ENCODE assay signal across 9 cellular contexts in genomic region chr14:64806202-64806861, GRCh38.
DNase-seq lines count a peak whose midpoint lies in the region; ATAC-seq and TF ChIP-seq lines count a peak whose summit lies in the region.
"Had no signal": no experiment of that assay in that cellular context is flagged by ENCODE, and none has a peak within 500 bp of the region (broad histone marks: within the 10 kb centered on the region; RNA-seq: fewer than 3 reads in every experiment).

No MANE protein-coding gene starts in this region.

- no peak overlapping the region for H3K4me3 ChIP-seq in astrocyte of the cerebellum (ENCODE audit: low read depth, low read length)

- DNase-seq in 8988T, result peak; percentile 67
- DNase-seq in HT1080 (ENCODE audit: low read depth), result peak; percentile 97
- DNase-seq in astrocyte of the cerebellum (ENCODE audit: low read depth), result peak; percentile 78
- DNase-seq in kidney tubule cell (ENCODE audit: low spot score), result peak; percentile 93
- DNase-seq in central memory CD4-positive, alpha-beta T cell, result no peak
- DNase-seq in stimulated activated CD4-positive, alpha-beta T cell treated with anti-CD3 and anti-CD28 coated beads, Interleukin-2, amount 100 ng/mL, for 48 hours, result no peak
- DNase-seq in effector CD4-positive, alpha-beta T cell, result no peak
- DNase-seq: CD4-positive, CD25-positive, alpha-beta regulatory T cell had no signal

- in situ Hi-C loops in astrocyte of the cerebellum (cut with HindIII; ENCODE audit: low sequenced_read_pairs), result no loop called here

- no peak for ATAC-seq in HG02981 (IDR thresholded peaks at IDR 0.05; ENCODE audit: unreplicated experiment)

- TF ChIP-seq CTCF in astrocyte of the cerebellum (IDR thresholded peaks at IDR 0.05; ENCODE audit: low read depth, low read length, missing control alignments), result no peak

Comparison
In these comparisons a context has a peak if more than half of its experiments do, and no peak if none do; other contexts are left out.
1. DNase-seq: peak in 8988T (single experiment), HT1080 (single experiment), astrocyte of the cerebellum (single experiment) and kidney tubule cell (single experiment); none in central memory CD4-positive, alpha-beta T cell (single experiment), stimulated activated CD4-positive, alpha-beta T cell treated with anti-CD3 and anti-CD28 coated beads, Interleukin-2, amount 100 ng/mL, for 48 hours (0 of 2) and effector CD4-positive, alpha-beta T cell (single experiment).